ENCODE assay signal across 12 cellular contexts in genomic region chr10:17655009-17655408, GRCh38. TPM values are rescaled to one million over a fixed set of nuclear protein-coding genes. Genes with fewer than 3 reads are reported as not detected.
DNase-seq lines count a peak whose midpoint lies in the region; ATAC-seq, FAIRE-seq and TF ChIP-seq lines count a peak whose summit lies in the region.
"Had no signal": no experiment of that assay in that cellular context is flagged by ENCODE, and none has a peak within 500 bp of the region (broad histone marks: within the 10 kb centered on the region; RNA-seq: fewer than 3 reads in every experiment).

No MANE protein-coding gene starts in this region.

- H3K4me1 ChIP-seq in K562 (replicated peaks in 1 of 2; ENCODE audit: control insufficient read depth in 2 of 2, insufficient read depth in 2 of 2, low read length in 2 of 2) (peaks cover 18 to 50% of the 10 kb centered on the region in 2 experiments), H9 (ENCODE audit: insufficient read depth, low read length) (peaks cover 3% of the 10 kb centered on the region; the same call in 1 of the 2 replicates), neural progenitor cell (peaks cover 4% of the 10 kb centered on the region)

- H3K27me3 ChIP-seq in K562 (ENCODE audit: control insufficient read depth in 2 of 2, insufficient read depth in 2 of 2, low read length in 2 of 2) (no peaks in the 10 kb centered on the region), H9 (ENCODE audit: insufficient read depth, low read length) (no peaks in the 10 kb centered on the region), neural progenitor cell (no peaks in the 10 kb centered on the region)

- CTCF ChIA-PET in K562 (lab: Yijun Ruan, JAX; ENCODE audit: low intra/inter-chr PET ratio), result no interaction called here

- peak overlapping the region; percentile 22; the same call in 1 of the 2 replicates for H3K4me2 ChIP-seq in K562 (ENCODE audit: insufficient read depth, low read length)
- no peak overlapping the region for H3K4me2 ChIP-seq in H9 (ENCODE audit: insufficient read depth, insufficient read length, low read length)
- H3K4me2 ChIP-seq in neural progenitor cell, result no peak overlapping the region

- no peak overlapping the region for H3K56ac ChIP-seq in H9 (ENCODE audit: insufficient read length, low read depth, low read length)

- H3T11ph ChIP-seq in H9 (ENCODE audit: low read length), result no peak overlapping the region

- peaks cover 13% of the 10 kb centered on the region; the same call in 1 of the 2 replicates for H4K20me1 ChIP-seq in K562 (replicated peaks; ENCODE audit: control insufficient read depth, insufficient read depth, low read length)
- no peaks in the 10 kb centered on the region for H4K20me1 ChIP-seq in H9 (ENCODE audit: control insufficient read depth, insufficient read depth, insufficient read length)
- peaks cover 6% of the 10 kb centered on the region for H4K20me1 ChIP-seq in neural progenitor cell (ENCODE audit: low read depth)

- ATAC-seq in GM18511 (IDR thresholded peaks at IDR 0.05; ENCODE audit: unreplicated experiment) (peak; percentile 23), GM19395 (IDR thresholded peaks at IDR 0.05; ENCODE audit: unreplicated experiment) (peak; percentile 26), HG03060 (IDR thresholded peaks at IDR 0.05; ENCODE audit: low read depth, unreplicated experiment) (peak; percentile 4), K562 (no peak), HG03025 (IDR thresholded peaks at IDR 0.05; ENCODE audit: low FRiP score, unreplicated experiment) (no peak)

- no peak overlapping the region for H2BK120ac ChIP-seq in H9 (ENCODE audit: low read depth, low read length, poor library complexity, severe bottlenecking)

- no peak overlapping the region for H3K4ac ChIP-seq in H9 (ENCODE audit: low read depth, low read length)

- peaks cover 6% of the 10 kb centered on the region for H3K79me1 ChIP-seq in H9 (ENCODE audit: insufficient read depth, low read depth, low read length, poor library complexity, severe bottlenecking)

- no peaks in the 10 kb centered on the region for H3K23me2 ChIP-seq in H9 (ENCODE audit: insufficient read length, low read depth, low read length, poor library complexity, severe bottlenecking)

- H3K36me3 ChIP-seq in K562 (ENCODE audit: control insufficient read depth, insufficient read depth, low read length), result peaks cover 23% of the 10 kb centered on the region
- peaks cover 16% of the 10 kb centered on the region for H3K36me3 ChIP-seq in neural progenitor cell

- H3K36me3 Mint-ChIP-seq in H9 (ENCODE audit: insufficient read depth in 1 of 3, low read depth in 3 of 3) (peaks cover 19 to 72% (median 44%) of the 10 kb centered on the region in 3 experiments), neural progenitor cell (peaks cover 59% of the 10 kb centered on the region)

- H3K4me1 Mint-ChIP-seq in H9, result peaks cover 25 to 54% of the 10 kb centered on the region in 2 experiments
- H3K4me1 Mint-ChIP-seq in neural progenitor cell, result peaks cover 4% of the 10 kb centered on the region

- H3K27ac ChIP-seq in K562 (ENCODE audit: extremely low read depth, low read depth, low read length) (peak overlapping the region; percentile 34; the same call in 1 of the 3 replicates), H9 (ENCODE audit: insufficient read length, low read depth, low read length) (no peak overlapping the region), neural progenitor cell (no peak overlapping the region)

- no peak overlapping the region for H3K4me3 Mint-ChIP-seq in H9
- no peak overlapping the region for H3K4me3 Mint-ChIP-seq in neural progenitor cell
- H3K4me3 Mint-ChIP-seq: dendritic cell treated with granulocyte-macrophage colony-stimulating factor and Interleukin-4, amounts not matched to agents 40 ng/mL and 50 ng/mL, for 4 days had no signal

- TF ChIP-seq EP300 in K562 (IDR thresholded peaks at IDR 0.05; ENCODE audit: low read length), result no peak

- TF ChIP-seq CTCF in K562 (IDR thresholded peaks at IDR 0.05 in 2 of 3, conservative IDR thresholded peaks at IDR 0.05 in 1 of 3; ENCODE audit: insufficient read depth in 2 of 3, low read depth in 1 of 3, low read length in 3 of 3) (no peak), H9 (conservative IDR thresholded peaks at IDR 0.05) (no peak), neural progenitor cell (IDR thresholded peaks at IDR 0.05) (no peak)

- 68% methylated on average over 3 of the region's 3 CpGs for WGBS in K562 (ENCODE audit: insufficient coverage, low coverage, missing lambda C conversion rate)
- no CpG with 5 or more reads among the region's 3 CpGs for WGBS in H9 (ENCODE audit: extremely low coverage, insufficient read length, low lambda C conversion rate)

- no peaks in the 10 kb centered on the region for H3K9me1 ChIP-seq in K562 (ENCODE audit: control insufficient read depth, insufficient read depth, low read length)

- H2BK20ac ChIP-seq in H9 (ENCODE audit: low read depth, low read length, poor library complexity, severe bottlenecking), result no peak overlapping the region

- peaks cover 95% of the 10 kb centered on the region for H3K79me2 ChIP-seq in K562 (ENCODE audit: control insufficient read depth, insufficient read depth, low read length)
- peaks cover 27% of the 10 kb centered on the region; the same call in 1 of the 2 replicates for H3K79me2 ChIP-seq in H9 (ENCODE audit: insufficient read depth, low read length)
- H3K79me2 ChIP-seq in neural progenitor cell (ENCODE audit: low read depth), result peaks cover 98% of the 10 kb centered on the region

- H3K9me3 Mint-ChIP-seq in H9, result peaks cover 35 to 51% of the 10 kb centered on the region in 2 experiments
- peaks cover 54% of the 10 kb centered on the region for H3K9me3 Mint-ChIP-seq in neural progenitor cell

- H3K4me3 ChIP-seq in K562 (no peak overlapping the region), neural progenitor cell (no peak overlapping the region)

- no peak for TF ChIP-seq RAD21 in K562 (CRISPR knock-in tag; conservative IDR thresholded peaks at IDR 0.05 in 1 of 2, IDR thresholded peaks at IDR 0.05 in 1 of 2)

- FAIRE-seq in K562 (lab: Jason Lieb, UNC), result no peak

- TF ChIP-seq POLR2A in K562 (conservative IDR thresholded peaks at IDR 0.05), result no peak

- no peak overlapping the region for H4K8ac ChIP-seq in H9 (replicated peaks; ENCODE audit: insufficient read length, low read depth, low read length)

- in situ Hi-C loops in K562 (cut with MboI), result no loop called here

- POLR2A ChIA-PET in K562 (lab: Yijun Ruan, JAX), result interaction anchor here (1.9 kb wide), 1 partner anchor 12 kb away, joined by 12 read pairs; the partner anchor contains the start of gene STAM

- no peaks in the 10 kb centered on the region for H3K27me3 Mint-ChIP-seq in H9 (ENCODE audit: low read depth)
- no peaks in the 10 kb centered on the region for H3K27me3 Mint-ChIP-seq in neural progenitor cell (ENCODE audit: insufficient read depth, low read depth)
- H3K27me3 Mint-ChIP-seq: dendritic cell treated with granulocyte-macrophage colony-stimulating factor and Interleukin-4, amounts not matched to agents 40 ng/mL and 50 ng/mL, for 4 days had no signal

- H3F3A ChIP-seq in neural progenitor cell (ENCODE audit: low read depth), result no peaks in the 10 kb centered on the region

- H3K9me3 ChIP-seq in K562 (replicated peaks; ENCODE audit: control insufficient read depth, insufficient read depth, low read depth, low read length) (0 out of 2 replicates have a peak, but pooled peaks cover 2% of the 10 kb centered on the region), H9 (ENCODE audit: control insufficient read depth, low read depth, low read length) (peaks cover 13% of the 10 kb centered on the region), neural progenitor cell (ENCODE audit: low read depth) (peaks cover 6% of the 10 kb centered on the region)

- H3K18ac ChIP-seq in H9 (ENCODE audit: insufficient read length, low read depth, low read length), result no peak overlapping the region

- no TSS peak for BruUV-seq in K562 (replicated peaks; lab: Mats Ljungman, UMichigan)

- no peak overlapping the region for H4K5ac ChIP-seq in H9 (ENCODE audit: insufficient read length, low read depth, low read length)

- H2AFZ ChIP-seq in K562 (ENCODE audit: low read depth, low read length), result no peak overlapping the region
- no peak overlapping the region for H2AFZ ChIP-seq in H9 (ENCODE audit: low read length)
- H2AFZ ChIP-seq in neural progenitor cell (replicated peaks), result no peak overlapping the region

- H2AK5ac ChIP-seq in H9 (ENCODE audit: insufficient read length, low read length), result no peak overlapping the region

- intact Hi-C loops in K562 (cut with micrococcal nuclease), result no loop called here

- no peak overlapping the region for H2BK12ac ChIP-seq in H9 (ENCODE audit: insufficient read length, low read depth, low read length)

- H2BK15ac ChIP-seq in H9 (ENCODE audit: low read depth, low read length), result no peak overlapping the region

- no peak overlapping the region for H3K14ac ChIP-seq in H9 (ENCODE audit: insufficient read depth, low read length)

- DNase-seq in K562 (ENCODE audit: extremely low read depth in 1 of 4, low spot score in 3 of 4) (no peak), glomerular visceral epithelial cell (ENCODE audit: extremely low spot score) (no peak), H9 (no peak), neural progenitor cell (ENCODE audit: low spot score) (no peak)
- DNase-seq: activated CD4-positive, alpha-beta T cell treated with anti-CD3 and anti-CD28 coated beads, Interleukin-2, amount 50 U/mL, for 1 hour; NCI-H1694; stimulated activated CD4-positive, alpha-beta T cell treated with anti-CD3 and anti-CD28 coated beads, Interleukin-4, amount 100 ng/mL, for 4 hours had no signal

- H3K9ac ChIP-seq in K562 (ENCODE audit: insufficient read depth in 1 of 2, low read depth in 2 of 2, low read length in 2 of 2) (no peak overlapping the region), H9 (ENCODE audit: extremely low read depth, insufficient read length, low read length) (no peak overlapping the region), neural progenitor cell (no peak overlapping the region)

- H3K23ac ChIP-seq in H9 (ENCODE audit: insufficient read length, low read depth, low read length), result no peak overlapping the region

- no peak overlapping the region for H4K91ac ChIP-seq in H9 (ENCODE audit: insufficient read length, low read depth, low read length)

- H3K27ac Mint-ChIP-seq in H9, result no peak overlapping the region
- no peak overlapping the region for H3K27ac Mint-ChIP-seq in neural progenitor cell

- H2BK5ac ChIP-seq in H9 (ENCODE audit: insufficient read length, low read length), result no peak overlapping the region

RNA-seq across cellular contexts. Expression of gene STAM, which starts 11.1 kb away (rescaled TPM):
- 43.5 and 111 TPM in 2 replicates for total RNA-seq in K562 (2011; cell fraction: chromatin; rRNA removed; ENCODE audit: low replicate concordance)
- total RNA-seq in K562 (2011; cell fraction: nucleolus; rRNA removed), result 26.8 and 30.9 TPM in 2 replicates
- total RNA-seq in K562 (2011; cell fraction: nucleoplasm; rRNA removed), result 39.2 and 43.8 TPM in 2 replicates
- total RNA-seq in K562 (2014; rRNA removed) (13.8 and 19.7 TPM in 2 replicates), K562 (2014; rRNA removed; fragmentation: Illumina TruSeq; extraction: Trizol) (30.9 and 32.5 TPM in 2 replicates), K562 (2015; rRNA removed; fragmentation: Illumina TruSeq; extraction: Trizol) (27.2 and 28.9 TPM in 2 replicates), K562 (2021) (25.1 and 26.7 TPM in 2 replicates), H9 (2021) (26.9 and 29.3 TPM in 2 replicates), neural progenitor cell (ENCODE audit: low replicate concordance) (37.2 and 43.2 TPM in 2 replicates)
- polyA plus RNA-seq in K562 (2011; rRNA removed) (26.4 and 30.5 TPM in 2 replicates), K562 (2014; fragmentation: Illumina TruSeq; extraction: Trizol) (28.7 and 33.5 TPM in 2 replicates), K562 (2014; fragmentation: Nextera tagmentation; extraction: Ambion mirVana) (10 to 100 TPM; 21.3 to 25.9 TPM), K562 (2014; rRNA removed) (17.8 and 20.1 TPM in 2 replicates)
- 20.9 and 24.4 TPM in 2 replicates for polyA plus RNA-seq in K562 (2011; cell fraction: cytosol; rRNA removed)
- polyA plus RNA-seq in K562 (2011; cell fraction: nucleus; rRNA removed), result 26.2 and 37.4 TPM in 2 replicates
- polyA plus RNA-seq in K562 (2012), result 14.6 and 16.2 TPM in 2 replicates
- polyA minus RNA-seq in K562 (2011; rRNA and poly(A)+ RNA removed), result 53.1 and 55.6 TPM in 2 replicates
- 14.7 and 16.5 TPM in 2 replicates for polyA minus RNA-seq in K562 (2011; cell fraction: cytosol; rRNA and poly(A)+ RNA removed)
- polyA minus RNA-seq in K562 (2011; cell fraction: nucleus; rRNA and poly(A)+ RNA removed), result 43.2 and 79.5 TPM in 2 replicates

RNA-seq across cellular contexts. Expression of gene HACD1, which starts 37.8 kb away (rescaled TPM):
- 2.8 and 4.8 TPM in 2 replicates for total RNA-seq in K562 (2011; cell fraction: chromatin; rRNA removed; ENCODE audit: low replicate concordance)
- total RNA-seq in K562 (2011; cell fraction: nucleolus; rRNA removed), result 1.3 and 2.0 TPM in 2 replicates
- 3.2 and 4.5 TPM in 2 replicates for total RNA-seq in K562 (2011; cell fraction: nucleoplasm; rRNA removed)
- 2.2 and 2.5 TPM in 2 replicates for total RNA-seq in K562 (2014; rRNA removed)
- 2.0 and 2.4 TPM in 2 replicates for total RNA-seq in K562 (2014; rRNA removed; fragmentation: Illumina TruSeq; extraction: Trizol)
- 2.0 and 2.5 TPM in 2 replicates for total RNA-seq in K562 (2015; rRNA removed; fragmentation: Illumina TruSeq; extraction: Trizol)
- 1.1 and 2.4 TPM in 2 replicates for total RNA-seq in K562 (2021)
- 2.4 and 4.5 TPM in 2 replicates for polyA plus RNA-seq in K562 (2011; rRNA removed)
- polyA plus RNA-seq in K562 (2011; cell fraction: cytosol; rRNA removed), result 1.5 and 1.7 TPM in 2 replicates
- 2.4 TPM in 2 replicates for polyA plus RNA-seq in K562 (2011; cell fraction: nucleus; rRNA removed)
- 2.3 and 2.6 TPM in 2 replicates for polyA plus RNA-seq in K562 (2012)
- 1.8 and 1.9 TPM in 2 replicates for polyA plus RNA-seq in K562 (2014; fragmentation: Illumina TruSeq; extraction: Trizol)
- 1 to 10 TPM in 1 of 2 experiments, under 1 TPM in 1; 0.99 to 1.0 TPM for polyA plus RNA-seq in K562 (2014; fragmentation: Nextera tagmentation; extraction: Ambion mirVana)
- polyA plus RNA-seq in K562 (2014; rRNA removed), result 4.2 and 4.3 TPM in 2 replicates
- 1.2 and 2.1 TPM in 2 replicates for polyA minus RNA-seq in K562 (2011; rRNA and poly(A)+ RNA removed)
- polyA minus RNA-seq in K562 (2011; cell fraction: cytosol; rRNA and poly(A)+ RNA removed), result not detected in 2 replicates
- 0.54 and 1.2 TPM in 2 replicates for polyA minus RNA-seq in K562 (2011; cell fraction: nucleus; rRNA and poly(A)+ RNA removed)
- total RNA-seq in H9 (2021), result 23.7 and 25.0 TPM in 2 replicates
- 1.9 and 3.1 TPM in 2 replicates for total RNA-seq in neural progenitor cell (ENCODE audit: low replicate concordance)

Comparison
In these comparisons a context has a peak if more than half of its experiments do, and no peak if none do; other contexts are left out.
1. ATAC-seq: peak in GM18511 (single experiment), GM19395 (single experiment) and HG03060 (single experiment); none in K562 (single experiment) and HG03025 (single experiment).